15 cellular contexts compared by ENCODE assay signal in genomic region chr15:62046064-62046779, GRCh38. TPM values are rescaled to one million over a fixed set of nuclear protein-coding genes. Genes with fewer than 3 reads are reported as not detected.
DNase-seq lines count a peak whose midpoint lies in the region; ATAC-seq and TF ChIP-seq lines count a peak whose summit lies in the region.
"Had no signal": no experiment of that assay in that cellular context is flagged by ENCODE, and none has a peak within 500 bp of the region (broad histone marks: within the 10 kb centered on the region; RNA-seq: fewer than 3 reads in every experiment).

No MANE protein-coding gene starts in this region.

- H3K27ac Mint-ChIP-seq in T-cell, result peak overlapping the region; percentile 53 to 66
- peak overlapping the region in 1 of 2 donors; percentile 83 for H3K27ac Mint-ChIP-seq in stimulated activated naive CD8-positive, alpha-beta T cell treated with anti-CD3 and anti-CD28 coated beads, Interleukin-15, amount 100 ng/mL, for 72 hours

- peaks cover 9% of the 10 kb centered on the region for H3K36me3 Mint-ChIP-seq in T-cell

- H3K4me1 ChIP-seq in left ventricle myocardium inferior (peaks cover 39% of the 10 kb centered on the region), upper lobe of right lung (peaks cover 22% of the 10 kb centered on the region)
- H3K4me1 ChIP-seq: BE2C had no signal

- ATAC-seq in Right ventricle myocardium superior (ENCODE audit: poor library complexity) (no peak), HG02870 (IDR thresholded peaks at IDR 0.05; ENCODE audit: unreplicated experiment) (peak; percentile 68), T-cell (replicated peaks in 1 of 4) (peak in 2 of 4 experiments; percentile 46 to 59), upper lobe of right lung (no peak), GM19023 (IDR thresholded peaks at IDR 0.05; ENCODE audit: unreplicated experiment) (no peak)
- ATAC-seq in stimulated activated naive CD8-positive, alpha-beta T cell treated with anti-CD3 and anti-CD28 coated beads, Interleukin-15, amount 100 ng/mL, for 72 hours, result peak; percentile 48

- POLR2A ChIA-PET in T-cell (lab: Charles Lee), result no interaction called here

- H3K36me3 ChIP-seq in left ventricle myocardium inferior (peaks cover 5% of the 10 kb centered on the region), upper lobe of right lung (peaks cover 5% of the 10 kb centered on the region)
- H3K36me3 ChIP-seq: BE2C had no signal

- H3K27ac ChIP-seq in left ventricle myocardium inferior (replicated peaks) (peak overlapping the region; percentile 20), upper lobe of right lung (no peak overlapping the region)
- H3K27ac ChIP-seq: skin epidermis had no signal

- DNase-seq in left ventricle myocardium inferior, result no peak
- DNase-seq in Right ventricle myocardium superior, result no peak
- DNase-seq in T-cell, result no peak
- no peak for DNase-seq in stimulated activated naive CD8-positive, alpha-beta T cell treated with anti-CD3 and anti-CD28 coated beads, Interleukin-15, amount 100 ng/mL, for 72 hours
- DNase-seq in upper lobe of right lung, result no peak
- DNase-seq in iPS-NIHi11 (ENCODE audit: low spot score), result no peak
- DNase-seq: aorta, BE2C, NCI-H510A had no signal

- H3K4me3 Mint-ChIP-seq in T-cell, result peak overlapping the region; percentile 20 to 64 (median 34)
- H3K4me3 Mint-ChIP-seq in stimulated activated naive CD8-positive, alpha-beta T cell treated with anti-CD3 and anti-CD28 coated beads, Interleukin-15, amount 100 ng/mL, for 72 hours, result peak overlapping the region; percentile 34 to 40

- TF ChIP-seq CTCF in left ventricle myocardium inferior (IDR thresholded peaks at IDR 0.05; ENCODE audit: borderline replicate concordance) (no peak), upper lobe of right lung (IDR thresholded peaks at IDR 0.05) (no peak)

- H3K27me3 Mint-ChIP-seq in T-cell, result no peaks in the 10 kb centered on the region
- no peaks in the 10 kb centered on the region for H3K27me3 Mint-ChIP-seq in stimulated activated naive CD8-positive, alpha-beta T cell treated with anti-CD3 and anti-CD28 coated beads, Interleukin-15, amount 100 ng/mL, for 72 hours

- H3K9me3 ChIP-seq in left ventricle myocardium inferior (replicated peaks), result peaks cover 4% of the 10 kb centered on the region
- no peaks in the 10 kb centered on the region for H3K9me3 ChIP-seq in upper lobe of right lung
- H3K9me3 ChIP-seq: BE2C had no signal

- H3K4me1 Mint-ChIP-seq in T-cell, result peaks cover 39 to 40% (median 40%) of the 10 kb centered on the region in 3 donors
- peaks cover 16% of the 10 kb centered on the region for H3K4me1 Mint-ChIP-seq in stimulated activated naive CD8-positive, alpha-beta T cell treated with anti-CD3 and anti-CD28 coated beads, Interleukin-15, amount 100 ng/mL, for 72 hours

- CTCF ChIA-PET in T-cell (lab: Charles Lee), result no interaction called here

- intact Hi-C loops in left ventricle myocardium inferior (cut with micrococcal nuclease), result no loop called here
- intact Hi-C loops in Right ventricle myocardium superior (cut with DNase I), result no loop called here
- intact Hi-C loops in upper lobe of right lung (cut with DNase I), result no loop called here

- H3K27me3 ChIP-seq in left ventricle myocardium inferior (ENCODE audit: low read depth) (no peaks in the 10 kb centered on the region), upper lobe of right lung (no peaks in the 10 kb centered on the region)
- H3K27me3 ChIP-seq: BE2C had no signal

- H3K9me3 Mint-ChIP-seq in T-cell, result no peaks in the 10 kb centered on the region
- H3K9me3 Mint-ChIP-seq in stimulated activated naive CD8-positive, alpha-beta T cell treated with anti-CD3 and anti-CD28 coated beads, Interleukin-15, amount 100 ng/mL, for 72 hours, result no peaks in the 10 kb centered on the region

- H3K4me3 ChIP-seq in left ventricle myocardium inferior, result peak overlapping the region; percentile 32
- H3K4me3 ChIP-seq in upper lobe of right lung, result no peak overlapping the region
- H3K4me3 ChIP-seq: skin epidermis had no signal

RNA-seq across cellular contexts. Expression of gene VPS13C, which starts 14.0 kb away (rescaled TPM):
- total RNA-seq in left ventricle myocardium inferior (32.9 TPM), Right ventricle myocardium superior (32.8 TPM), T-cell (100 to 1,000 TPM in 3 of 5 donors, 10 to 100 TPM in 2; 84.4 to 136 (median 117) TPM), upper lobe of right lung (87.1 TPM)

RNA-seq across cellular contexts. Expression of gene C2CD4A, which starts 20.6 kb away (rescaled TPM):
- total RNA-seq in left ventricle myocardium inferior (not detected), Right ventricle myocardium superior (not detected), T-cell (not detected), upper lobe of right lung (0.14 TPM)
- total RNA-seq: fibroblast of lung; HT1080; T-helper 2 cell treated with Interferon-gamma antibody and Interleukin-4, amounts not matched to agents 100 ng/mL and 5 ng/mL, for 36 hours had no signal

Comparison
In these comparisons a context has a peak if more than half of its experiments do, and no peak if none do; other contexts are left out.
1. ATAC-seq: peak in HG02870 (single experiment) and stimulated activated naive CD8-positive, alpha-beta T cell treated with anti-CD3 and anti-CD28 coated beads, Interleukin-15, amount 100 ng/mL, for 72 hours (single experiment); none in Right ventricle myocardium superior (single experiment), upper lobe of right lung (single experiment) and GM19023 (single experiment).